27 cellular contexts compared by ENCODE assay signal in genomic region chr7:44716205-44716604, GRCh38.
"Had no signal": no experiment of that assay in that cellular context is flagged by ENCODE, and none has a peak within 500 bp of the region (broad histone marks: within the 10 kb centered on the region; RNA-seq: fewer than 3 reads in every experiment).

No MANE protein-coding gene starts in this region.

- H3K27me3 ChIP-seq: neural progenitor cell, ovary, spleen, suprapubic skin, testis, tibial artery, transverse colon, upper lobe of right lung, uterus had no signal

- H3K4me2 ChIP-seq: neural progenitor cell, smooth muscle cell had no signal

- ATAC-seq: natural killer cell; psoas muscle; right cardiac atrium; sciatic nerve; stimulated activated memory B cell treated with anti-CD40 and anti-IgM and Interleukin-4, amounts not matched to agents 10 μg/mL and 1 μg/mL and 100 μg/mL, for 72 hours; stimulated activated naive CD8-positive, alpha-beta T cell treated with anti-CD3 and anti-CD28 coated beads, Interleukin-15, amount 100 ng/mL, for 72 hours; stimulated activated naive CD8-positive, alpha-beta T cell treated with anti-CD3 and anti-CD28 coated beads, Interleukin-15, Interleukin-2, amounts not matched to agents 100 U/mL and 50 U/mL, for 24 hours; upper lobe of right lung had no signal

- H3K9me3 ChIP-seq: ovary, psoas muscle, testis, transverse colon, upper lobe of right lung, uterus had no signal

- H3K4me3 ChIP-seq: neural progenitor cell, ovary, psoas muscle, skin epidermis, smooth muscle cell, spleen, suprapubic skin, testis, tibial artery, transverse colon, upper lobe of right lung, uterus had no signal

- H3K27ac ChIP-seq: neural progenitor cell, ovary, parathyroid adenoma, psoas muscle, skin epidermis, spleen, suprapubic skin, testis, tibial artery, transverse colon, upper lobe of right lung, uterus had no signal

- DNase-seq: natural killer cell; occipital lobe; ovary; psoas muscle; right cardiac atrium; spleen; stimulated activated CD4-positive, alpha-beta T cell treated with anti-CD3 and anti-CD28 coated beads, Interleukin-12 subunit alpha, Interleukin-12 subunit beta, amount 100 ng/mL, for 4 hours; stimulated activated CD4-positive, alpha-beta T cell treated with anti-CD3 and anti-CD28 coated beads, Interleukin-1b, Interleukin-23, amount 100 ng/mL, for 48 hours; stimulated activated CD4-positive, alpha-beta T cell treated with anti-CD3 and anti-CD28 coated beads, Interleukin-4, amount 100 ng/mL, for 1 hour; stimulated activated CD4-positive, alpha-beta T cell treated with anti-CD3 and anti-CD28 coated beads, Interleukin-4, amount 100 ng/mL, for 4 hours; stimulated activated CD8-positive, alpha-beta memory T cell treated with anti-CD3 and anti-CD28 coated beads, Interleukin-4, amount 100 ng/mL, for 48 hours; stimulated activated naive CD4-positive, alpha-beta T cell; stimulated activated naive CD8-positive, alpha-beta T cell treated with anti-CD3 and anti-CD28 coated beads, Interleukin-15, amount 100 ng/mL, for 72 hours; stimulated activated naive CD8-positive, alpha-beta T cell treated with anti-CD3 and anti-CD28 coated beads, Interleukin-15, Interleukin-2, amounts not matched to agents 100 U/mL and 50 U/mL, for 24 hours; substantia nigra; testis; tibial artery; transverse colon; upper lobe of right lung; uterus had no signal

- H3K9ac ChIP-seq: neural progenitor cell, parathyroid adenoma had no signal

- H3K79me2 ChIP-seq: parathyroid adenoma had no signal

- H3K4me1 ChIP-seq: neural progenitor cell, psoas muscle, spleen, suprapubic skin, testis, tibial artery, transverse colon, upper lobe of right lung, uterus had no signal

- H3K36me3 ChIP-seq: neural progenitor cell, ovary, spleen, suprapubic skin, tibial artery, transverse colon, upper lobe of right lung, uterus had no signal

- H2AFZ ChIP-seq: neural progenitor cell, parathyroid adenoma had no signal
